Comparison of ENCODE assay signal across 1 cellular context in genomic region chr14:93115069-93115919, GRCh38.
TF ChIP-seq lines count a peak whose summit lies in the region.

No MANE protein-coding gene starts in this region.

TF ChIP-seq in GM12878, 131 proteins besides CTCF, POLR2A, EP300 and RAD21 (continued from another document):
- TF ChIP-seq PBX3 (IDR thresholded peaks at IDR 0.05; ENCODE audit: insufficient replicate concordance, low read depth, low read length) (peak; percentile 0), BHLHE40 (IDR thresholded peaks at IDR 0.05; ENCODE audit: borderline replicate concordance in 1 of 2, low read depth in 2 of 2, low read length in 1 of 2) (peak in 1 of 2 experiments; percentile 75; a peak in 2 of 4 replicates), YBX1 (IDR thresholded peaks at IDR 0.05) (no peak), LARP7 (IDR thresholded peaks at IDR 0.05) (peak; percentile 54), SUPT20H (IDR thresholded peaks at IDR 0.05; ENCODE audit: borderline replicate concordance, control insufficient read depth, low read depth, low read length) (no peak), MXI1 (IDR thresholded peaks at IDR 0.05; ENCODE audit: low read depth, low read length) (0 out of 2 replicates have a peak, but pooled peaks have one; percentile 49), BACH1 (IDR thresholded peaks at IDR 0.05; ENCODE audit: borderline replicate concordance) (peak; percentile 50; the same call in 1 of the 2 replicates), EGR1 (IDR thresholded peaks at IDR 0.05; ENCODE audit: borderline replicate concordance in 1 of 2, low read depth in 2 of 2, low read length in 2 of 2) (peak in 1 of 2 experiments; percentile 93; a peak in 2 of 3 replicates), NR2F1 (conservative IDR thresholded peaks at IDR 0.05) (peak; percentile 24; the same call in 1 of the 2 replicates), MAX (IDR thresholded peaks at IDR 0.05; ENCODE audit: low read depth, low read length) (0 out of 2 replicates have a peak, but pooled peaks have one; percentile 21), DPF2 (IDR thresholded peaks at IDR 0.05) (no peak), NKRF (conservative IDR thresholded peaks at IDR 0.05) (peak; percentile 32; the same call in 1 of the 2 replicates), TCF3 (IDR thresholded peaks at IDR 0.05; ENCODE audit: borderline replicate concordance, insufficient read depth, low read depth, low read length) (peak; percentile 52; the same call in 1 of the 2 replicates), SMARCA5 (IDR thresholded peaks at IDR 0.05) (peak; percentile 31; the same call in 1 of the 2 replicates)
TF ChIP-seq in GM12878: peak in this region for 14.
